In genomic region chr13:28716511-28716910, GRCh38 we compare ENCODE assay signal across 8 cellular contexts. TPM values are rescaled to one million over a fixed set of nuclear protein-coding genes. Genes with fewer than 3 reads are reported as not detected.
A peak's percentile ranks its signal among the peaks of the same experiment; 100 is the strongest.
DNase-seq lines count a peak whose midpoint lies in the region; ATAC-seq, FAIRE-seq and TF ChIP-seq lines count a peak whose summit lies in the region.
"Had no signal": no experiment of that assay in that cellular context is flagged by ENCODE, and none has a peak within 500 bp of the region (broad histone marks: within the 10 kb centered on the region; RNA-seq: fewer than 3 reads in every experiment).

No MANE protein-coding gene starts in this region.

- no peak overlapping the region for H3K9ac ChIP-seq in HCT116 (ENCODE audit: low read length)
- no peak overlapping the region for H3K9ac ChIP-seq in neural progenitor cell

- H3K79me2 ChIP-seq in HCT116 (ENCODE audit: insufficient read depth, low read length): no peaks in the 10 kb centered on the region
- no peaks in the 10 kb centered on the region for H3K79me2 ChIP-seq in neural progenitor cell (ENCODE audit: low read depth)

- H3K9me2 ChIP-seq in HCT116 (ENCODE audit: insufficient read depth): no peaks in the 10 kb centered on the region

- H2AFZ ChIP-seq in HCT116 (ENCODE audit: low read depth, low read length, poor library complexity, severe bottlenecking): peak overlapping the region; percentile 32
- no peak overlapping the region for H2AFZ ChIP-seq in neural progenitor cell (replicated peaks)

- POLR2A ChIA-PET in HCT116 (lab: Charles Lee) (no interaction called here), activated B cell treated with CpG ODN at 0.5 μM for 24 hours (lab: Charles Lee) (interaction anchor here (4.3 kb wide), 1 partner anchor 58 kb away, joined by 37 read pairs; the partner anchor contains the start of gene POMP)

- no peak for FAIRE-seq in small intestine (lab: Jason Lieb, UNC)
- FAIRE-seq: endometrium had no signal

- H3K9me3 Mint-ChIP-seq in activated B cell treated with CpG ODN at 0.5 μM for 24 hours: no peaks in the 10 kb centered on the region
- no peaks in the 10 kb centered on the region for H3K9me3 Mint-ChIP-seq in neural progenitor cell

- RAD21 ChIA-PET in HCT116 (lab: Charles Lee; ENCODE audit: low non-redundant PET in 1 of 2, low total read pairs in 2 of 2, uncharacterized antibody in 2 of 2, unreplicated experiment in 2 of 2): no interaction called here

- H3K27me3 ChIP-seq in HCT116 (ENCODE audit: insufficient read depth, low read length): no peaks in the 10 kb centered on the region
- H3K27me3 ChIP-seq in right cardiac atrium (ENCODE audit: control insufficient read depth, insufficient read depth): no peaks in the 10 kb centered on the region
- no peaks in the 10 kb centered on the region for H3K27me3 ChIP-seq in small intestine (ENCODE audit: control insufficient read depth in 2 of 2, insufficient read depth in 2 of 2, low read length in 2 of 2)
- peaks cover 36% of the 10 kb centered on the region for H3K27me3 ChIP-seq in neural progenitor cell

- TF ChIP-seq POLR2A in HCT116 (IDR thresholded peaks at IDR 0.05; ENCODE audit: borderline replicate concordance, extremely low read depth, insufficient read depth, insufficient read length): no peak

- H3K27ac ChIP-seq in HCT116 (ENCODE audit: low read depth, low read length): no peak overlapping the region
- peak overlapping the region; percentile 28 for H3K27ac ChIP-seq in right cardiac atrium (ENCODE audit: low read length)
- peak overlapping the region; percentile 93 to 100 for H3K27ac ChIP-seq in small intestine (ENCODE audit: low read depth in 1 of 2, low read length in 1 of 2)
- H3K27ac ChIP-seq in neural progenitor cell: no peak overlapping the region
- H3K27ac ChIP-seq in coronary artery: peak overlapping the region in 1 of 2 donors; percentile 17

- peak overlapping the region; percentile 50 for H3K27ac Mint-ChIP-seq in activated B cell treated with CpG ODN at 0.5 μM for 24 hours
- H3K27ac Mint-ChIP-seq in neural progenitor cell: no peak overlapping the region

- no peaks in the 10 kb centered on the region for H4K20me1 ChIP-seq in HCT116 (ENCODE audit: insufficient read depth)
- H4K20me1 ChIP-seq in neural progenitor cell (ENCODE audit: low read depth): no peaks in the 10 kb centered on the region

- no TSS peak for BruUV-seq in HCT116 (replicated peaks; lab: Mats Ljungman, UMichigan)

- H3K4me3 Mint-ChIP-seq in activated B cell treated with CpG ODN at 0.5 μM for 24 hours (no peak overlapping the region), neural progenitor cell (no peak overlapping the region)

- TF ChIP-seq CTCF in HCT116 (IDR thresholded peaks at IDR 0.05 in 2 of 3, conservative IDR thresholded peaks at IDR 0.05 in 1 of 3; ENCODE audit: borderline replicate concordance in 1 of 3, insufficient read depth in 1 of 3, low read depth in 2 of 3, low read length in 2 of 3) (no peak), activated B cell treated with CpG ODN at 0.5 μM for 24 hours (IDR thresholded peaks at IDR 0.05) (no peak), neural progenitor cell (IDR thresholded peaks at IDR 0.05) (no peak), coronary artery (IDR thresholded peaks at IDR 0.05) (no peak)

- ATAC-seq in HCT116 (no peak), activated B cell treated with CpG ODN at 0.5 μM for 24 hours (ENCODE audit: low read depth) (no peak), right cardiac atrium (peak in 1 of 2 donors; percentile 52), GM18502 (IDR thresholded peaks at IDR 0.05; ENCODE audit: poor library complexity, unreplicated experiment) (no peak)

- H3K36me3 ChIP-seq in HCT116 (ENCODE audit: control insufficient read depth in 1 of 2, insufficient read depth in 2 of 2, low read length in 2 of 2): no peaks in the 10 kb centered on the region
- H3K36me3 ChIP-seq in small intestine (ENCODE audit: control insufficient read depth in 2 of 2, insufficient read depth in 2 of 2, low read length in 2 of 2): peaks cover 0 to 1% of the 10 kb centered on the region in 2 donors
- no peaks in the 10 kb centered on the region for H3K36me3 ChIP-seq in neural progenitor cell

- peaks cover 23% of the 10 kb centered on the region for H3K36me3 Mint-ChIP-seq in activated B cell treated with CpG ODN at 0.5 μM for 24 hours (ENCODE audit: low read depth)
- H3K36me3 Mint-ChIP-seq in neural progenitor cell: no peaks in the 10 kb centered on the region

- no peaks in the 10 kb centered on the region for H3F3A ChIP-seq in neural progenitor cell (ENCODE audit: low read depth)

- intact Hi-C loops in HCT116 (cut with micrococcal nuclease) (no loop called here), activated B cell treated with CpG ODN at 0.5 μM for 24 hours (cut with micrococcal nuclease) (loop anchor here (5.0 to 10.0 kb wide), 6 partner anchors 284 to 1932 kb away; partner anchors contain the start of genes MTIF3 and RPL21), right cardiac atrium (cut with DNase I) (no loop called here)

- H3K4me3 ChIP-seq in HCT116 (replicated peaks in 1 of 2; ENCODE audit: low read depth in 1 of 2, low read length in 2 of 2): no peak overlapping the region
- H3K4me3 ChIP-seq in right cardiac atrium (ENCODE audit: low read length): no peak overlapping the region
- peak overlapping the region in 1 of 2 donors; percentile 97 for H3K4me3 ChIP-seq in small intestine (ENCODE audit: low read depth in 1 of 2, low read length in 2 of 2)
- no peak overlapping the region for H3K4me3 ChIP-seq in neural progenitor cell
- H3K4me3 ChIP-seq in coronary artery: no peak overlapping the region

- H3K27me3 Mint-ChIP-seq in activated B cell treated with CpG ODN at 0.5 μM for 24 hours: no peaks in the 10 kb centered on the region
- peaks cover 15% of the 10 kb centered on the region for H3K27me3 Mint-ChIP-seq in neural progenitor cell (ENCODE audit: insufficient read depth, low read depth)

- no peaks in the 10 kb centered on the region for H3K9me3 ChIP-seq in HCT116 (ENCODE audit: control insufficient read depth in 1 of 2, insufficient read depth in 1 of 2, low read depth in 1 of 2, low read length in 2 of 2)
- no peaks in the 10 kb centered on the region for H3K9me3 ChIP-seq in right cardiac atrium (ENCODE audit: control insufficient read depth, low read length)
- no peaks in the 10 kb centered on the region for H3K9me3 ChIP-seq in small intestine (ENCODE audit: control insufficient read depth, low read depth)
- H3K9me3 ChIP-seq in neural progenitor cell (ENCODE audit: low read depth): no peaks in the 10 kb centered on the region

- H3K4me1 ChIP-seq in HCT116 (ENCODE audit: control insufficient read depth in 1 of 2, insufficient read depth in 2 of 2, low read length in 2 of 2) (peaks cover 14 to 31% of the 10 kb centered on the region in 2 experiments; a peak in 3 of 4 replicates), right cardiac atrium (ENCODE audit: control insufficient read depth, insufficient read depth, low read length) (peaks cover 2% of the 10 kb centered on the region), small intestine (ENCODE audit: control insufficient read depth in 2 of 2, insufficient read depth in 1 of 2, low read depth in 1 of 2, low read length in 1 of 2) (peaks cover 5 to 6% of the 10 kb centered on the region in 2 donors), neural progenitor cell (no peaks in the 10 kb centered on the region)

- TF ChIP-seq RAD21 in HCT116 (IDR thresholded peaks at IDR 0.05; ENCODE audit: low read depth): 0 out of 2 replicates have a peak, but pooled peaks have one; percentile 11

- CTCF ChIA-PET in HCT116 (lab: Charles Lee): interaction anchor here (2.6 kb wide), 1 partner anchor 80 kb away, joined by 7 read pairs; no protein-coding TSS in a partner anchor
- CTCF ChIA-PET in activated B cell treated with CpG ODN at 0.5 μM for 24 hours (lab: Charles Lee): no interaction called here

- WGBS in right cardiac atrium: 24% methylated on average over 8 of the region's 8 CpGs
- WGBS in small intestine, 3 donors: 8 to 32% (median 23%) methylated on average over 8 of the region's 8 CpGs

- DNase-seq in HCT116 (ENCODE audit: low read depth, low spot score): peak; percentile 35
- DNase-seq in activated B cell treated with CpG ODN at 0.5 μM for 24 hours: no peak
- peak; percentile 53 to 66 (median 58) for DNase-seq in right cardiac atrium
- DNase-seq in small intestine: peak; percentile 97
- DNase-seq in neural progenitor cell (ENCODE audit: low spot score): no peak
- DNase-seq in coronary artery (ENCODE audit: low spot score): no peak

- peak overlapping the region; percentile 87 for H3K4me2 ChIP-seq in HCT116 (ENCODE audit: low read length)
- no peak overlapping the region for H3K4me2 ChIP-seq in neural progenitor cell

- H3K4me1 Mint-ChIP-seq in activated B cell treated with CpG ODN at 0.5 μM for 24 hours: peaks cover 23% of the 10 kb centered on the region
- H3K4me1 Mint-ChIP-seq in neural progenitor cell: peaks cover 10% of the 10 kb centered on the region

TF ChIP-seq in HCT116, 20 proteins besides CTCF, POLR2A, EP300 and RAD21:
- TF ChIP-seq CEBPB (IDR thresholded peaks at IDR 0.05; ENCODE audit: low read depth): peak; percentile 59
- no peak for TF ChIP-seq EZH2 (IDR thresholded peaks at IDR 0.05)
- TF ChIP-seq CBX3 (IDR thresholded peaks at IDR 0.05; ENCODE audit: low read depth): 0 out of 2 replicates have a peak, but pooled peaks have one; percentile 27
- TF ChIP-seq SP1 (IDR thresholded peaks at IDR 0.05; ENCODE audit: low read depth): peak; percentile 43; the same call in 1 of the 2 replicates
- TF ChIP-seq MAX (IDR thresholded peaks at IDR 0.05): peak; percentile 25; the same call in 1 of the 2 replicates
- no peak for TF ChIP-seq JUND (IDR thresholded peaks at IDR 0.05)
- no peak for TF ChIP-seq ZFX (IDR thresholded peaks at IDR 0.05)
- 0 out of 2 replicates have a peak, but pooled peaks have one; percentile 5 for TF ChIP-seq FOSL1 (IDR thresholded peaks at IDR 0.05; ENCODE audit: low read depth)
- TF ChIP-seq ELF1 (IDR thresholded peaks at IDR 0.05; ENCODE audit: borderline replicate concordance, low read depth): peak; percentile 30
TF ChIP-seq in HCT116: peak in this region for 6.

RNA-seq across cellular contexts. Expression of gene SLC46A3, which starts 2.3 kb away (rescaled TPM):
- total RNA-seq in HCT116 (2021; ENCODE audit: unreplicated experiment) (0.93 TPM), activated B cell treated with CpG ODN at 0.5 μM for 24 hours (8.6 and 11.8 TPM in 2 replicates), right cardiac atrium (10 to 100 TPM; 14.1 to 22.2 (median 20.5) TPM), neural progenitor cell (ENCODE audit: low replicate concordance) (0.06 TPM in 1 of 2 replicates, not detected in the other)
- 0.62 and 0.87 TPM in 2 replicates for polyA plus RNA-seq in HCT116 (2012)
- polyA plus RNA-seq in right cardiac atrium (16.5 TPM), small intestine (10 to 100 TPM; 24.8 to 78.3 (median 51.1) TPM)

RNA-seq across cellular contexts. Expression of gene POMP, which starts 57.6 kb away (rescaled TPM):
- total RNA-seq in HCT116 (2021; ENCODE audit: unreplicated experiment) (107 TPM), activated B cell treated with CpG ODN at 0.5 μM for 24 hours (54.0 and 56.0 TPM in 2 replicates), right cardiac atrium (100 to 1,000 TPM in 1 of 4 donors, 10 to 100 TPM in 3; 75.3 to 101 (median 96.8) TPM), neural progenitor cell (ENCODE audit: low replicate concordance) (66.6 and 98.9 TPM in 2 replicates)
- polyA plus RNA-seq in HCT116 (2012): 44.7 and 57.9 TPM in 2 replicates
- polyA plus RNA-seq in right cardiac atrium (147 TPM), small intestine (100 to 1,000 TPM in 2 of 3 donors, 10 to 100 TPM in 1; 94.5 to 121 (median 115) TPM)

Comparison
In these comparisons a context has a peak if more than half of its experiments do, and no peak if none do; other contexts are left out.
1. DNase-seq: peak in HCT116 (single experiment), right cardiac atrium (3 of 3) and small intestine (single experiment); none in activated B cell treated with CpG ODN at 0.5 μM for 24 hours (single experiment), neural progenitor cell (single experiment) and coronary artery (single experiment).
2. H3K27ac ChIP-seq: peak in right cardiac atrium (single experiment) and small intestine (2 of 2); none in HCT116 (single experiment) and neural progenitor cell (single experiment).